ENCODE assay signal across 17 cellular contexts in the genomic region with DNA sequence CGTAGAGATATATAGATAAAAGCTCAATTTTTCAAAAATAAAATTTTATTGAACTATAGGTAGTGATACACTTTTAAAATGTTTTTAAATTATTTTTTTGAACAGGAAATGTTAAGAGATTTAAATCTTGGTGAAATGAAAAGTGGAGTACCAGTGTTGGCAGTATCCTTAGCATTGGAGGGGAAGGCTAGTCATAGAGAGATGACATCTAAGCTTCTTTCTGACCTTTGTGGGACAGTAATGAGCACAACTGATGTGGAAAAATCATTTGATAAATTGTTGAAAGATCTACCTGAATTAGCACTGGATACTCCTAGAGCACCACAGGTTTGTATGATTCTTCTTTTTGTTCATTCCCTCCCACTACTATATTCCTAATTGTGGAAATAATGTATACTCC. TPM values are rescaled to one million over a fixed set of nuclear protein-coding genes. Genes with fewer than 3 reads are reported as not detected.
DNase-seq lines count a peak whose midpoint lies in the region; ATAC-seq lines count a peak whose summit lies in the region.
"Had no signal": no experiment of that assay in that cellular context is flagged by ENCODE, and none has a peak within 500 bp of the region (broad histone marks: within the 10 kb centered on the region; RNA-seq: fewer than 3 reads in every experiment).

No MANE protein-coding gene starts in this region.

- no peaks in the 10 kb centered on the region for H3K9me3 Mint-ChIP-seq in activated CD8-positive, alpha-beta memory T cell treated with anti-CD3 and anti-CD28 coated beads, Interleukin-2, amount 10 ng/mL, durations not matched to agents 7 days and 5 days (ENCODE audit: low read depth)
- no peaks in the 10 kb centered on the region for H3K9me3 Mint-ChIP-seq in CD4-positive, CD25-positive, alpha-beta regulatory T cell
- H3K9me3 Mint-ChIP-seq in activated T-helper 17 cell treated with anti-CD3 and anti-CD28 coated beads, Interleukin-2, amount 50 U/mL, for 72 hours = no peaks in the 10 kb centered on the region
- no peaks in the 10 kb centered on the region for H3K9me3 Mint-ChIP-seq in naive thymus-derived CD8-positive, alpha-beta T cell
- H3K9me3 Mint-ChIP-seq: HFFc6 had no signal

- no peak overlapping the region for H3K4me3 ChIP-seq in CD4-positive, CD25-positive, alpha-beta regulatory T cell (ENCODE audit: low read depth, low read length)
- H3K4me3 ChIP-seq: BLaER1, MG63, PC-9 had no signal

- no peak for ATAC-seq in activated CD8-positive, alpha-beta memory T cell treated with anti-CD3 and anti-CD28 coated beads, Interleukin-2, amount 10 ng/mL, durations not matched to agents 7 days and 5 days
- ATAC-seq in CD4-positive, CD25-positive, alpha-beta regulatory T cell (ENCODE audit: low read depth in 2 of 2) = no peak
- ATAC-seq in activated T-helper 17 cell treated with anti-CD3 and anti-CD28 coated beads, Interleukin-2, amount 50 U/mL, for 72 hours (replicated peaks) = peak; percentile 38
- no peak for ATAC-seq in naive thymus-derived CD8-positive, alpha-beta T cell
- ATAC-seq in Right ventricle myocardium superior (ENCODE audit: poor library complexity) = no peak

- H3K36me3 Mint-ChIP-seq in activated CD8-positive, alpha-beta memory T cell treated with anti-CD3 and anti-CD28 coated beads, Interleukin-2, amount 10 ng/mL, durations not matched to agents 7 days and 5 days = peaks cover 52% of the 10 kb centered on the region
- H3K36me3 Mint-ChIP-seq in CD4-positive, CD25-positive, alpha-beta regulatory T cell = peaks cover 54% of the 10 kb centered on the region
- H3K36me3 Mint-ChIP-seq in activated T-helper 17 cell treated with anti-CD3 and anti-CD28 coated beads, Interleukin-2, amount 50 U/mL, for 72 hours (ENCODE audit: low read depth) = peaks cover 91% of the 10 kb centered on the region
- H3K36me3 Mint-ChIP-seq in naive thymus-derived CD8-positive, alpha-beta T cell = peaks cover 14 to 79% (median 31%) of the 10 kb centered on the region in 3 donors

- H3K4me1 Mint-ChIP-seq in activated CD8-positive, alpha-beta memory T cell treated with anti-CD3 and anti-CD28 coated beads, Interleukin-2, amount 10 ng/mL, durations not matched to agents 7 days and 5 days = peaks cover 39% of the 10 kb centered on the region
- peaks cover 33 to 63% (median 36%) of the 10 kb centered on the region in 4 donors for H3K4me1 Mint-ChIP-seq in CD4-positive, CD25-positive, alpha-beta regulatory T cell
- peaks cover 18% of the 10 kb centered on the region for H3K4me1 Mint-ChIP-seq in activated T-helper 17 cell treated with anti-CD3 and anti-CD28 coated beads, Interleukin-2, amount 50 U/mL, for 72 hours
- H3K4me1 Mint-ChIP-seq in naive thymus-derived CD8-positive, alpha-beta T cell = peaks cover 17 to 69% (median 53%) of the 10 kb centered on the region in 4 donors

- no peaks in the 10 kb centered on the region for H3K9me3 ChIP-seq in CD4-positive, CD25-positive, alpha-beta regulatory T cell (ENCODE audit: control insufficient read depth in 2 of 2, low read length in 2 of 2)
- H3K9me3 ChIP-seq: BLaER1, MG63 had no signal

- H3K27me3 Mint-ChIP-seq in activated CD8-positive, alpha-beta memory T cell treated with anti-CD3 and anti-CD28 coated beads, Interleukin-2, amount 10 ng/mL, durations not matched to agents 7 days and 5 days = no peaks in the 10 kb centered on the region
- H3K27me3 Mint-ChIP-seq in CD4-positive, CD25-positive, alpha-beta regulatory T cell = no peaks in the 10 kb centered on the region
- H3K27me3 Mint-ChIP-seq in activated T-helper 17 cell treated with anti-CD3 and anti-CD28 coated beads, Interleukin-2, amount 50 U/mL, for 72 hours = no peaks in the 10 kb centered on the region
- no peaks in the 10 kb centered on the region for H3K27me3 Mint-ChIP-seq in naive thymus-derived CD8-positive, alpha-beta T cell

- POLR2A ChIA-PET in naive thymus-derived CD8-positive, alpha-beta T cell (lab: Charles Lee) = interaction anchor here (1.0 kb wide), 1 partner anchor 15 kb away, joined by 5 read pairs; no protein-coding TSS in a partner anchor

- no peak overlapping the region for H3K4me3 Mint-ChIP-seq in activated CD8-positive, alpha-beta memory T cell treated with anti-CD3 and anti-CD28 coated beads, Interleukin-2, amount 10 ng/mL, durations not matched to agents 7 days and 5 days
- no peak overlapping the region for H3K4me3 Mint-ChIP-seq in CD4-positive, CD25-positive, alpha-beta regulatory T cell
- no peak overlapping the region for H3K4me3 Mint-ChIP-seq in activated T-helper 17 cell treated with anti-CD3 and anti-CD28 coated beads, Interleukin-2, amount 50 U/mL, for 72 hours
- peak overlapping the region in 1 of 10 donors; percentile 26 for H3K4me3 Mint-ChIP-seq in naive thymus-derived CD8-positive, alpha-beta T cell
- H3K4me3 Mint-ChIP-seq: HFFc6 had no signal

- H3K4me1 ChIP-seq in CD4-positive, CD25-positive, alpha-beta regulatory T cell (ENCODE audit: control insufficient read depth, insufficient read depth, low read length, poor library complexity, severe bottlenecking) = peaks cover 23% of the 10 kb centered on the region

- intact Hi-C loops in Right ventricle myocardium superior (cut with DNase I) = loop anchor here (5.0 kb wide), 1 partner anchor 70 kb away; no protein-coding TSS in a partner anchor

- H3K27ac Mint-ChIP-seq in activated CD8-positive, alpha-beta memory T cell treated with anti-CD3 and anti-CD28 coated beads, Interleukin-2, amount 10 ng/mL, durations not matched to agents 7 days and 5 days = peak overlapping the region; percentile 44
- peak overlapping the region in 2 of 3 donors; percentile 22 to 78 for H3K27ac Mint-ChIP-seq in CD4-positive, CD25-positive, alpha-beta regulatory T cell
- H3K27ac Mint-ChIP-seq in activated T-helper 17 cell treated with anti-CD3 and anti-CD28 coated beads, Interleukin-2, amount 50 U/mL, for 72 hours = peak overlapping the region; percentile 22
- H3K27ac Mint-ChIP-seq in naive thymus-derived CD8-positive, alpha-beta T cell = peak overlapping the region in 6 of 10 donors; percentile 16 to 85 (median 40)
- H3K27ac Mint-ChIP-seq: HFFc6 had no signal

- no peak for DNase-seq in activated CD8-positive, alpha-beta memory T cell treated with anti-CD3 and anti-CD28 coated beads, Interleukin-2, amount 10 ng/mL, durations not matched to agents 7 days and 5 days
- no peak for DNase-seq in activated CD8-positive, alpha-beta memory T cell treated with anti-CD3 and anti-CD28 coated beads, Interleukin-2, amount 50 U/mL, for 4 hours
- no peak for DNase-seq in CD4-positive, CD25-positive, alpha-beta regulatory T cell
- no peak for DNase-seq in naive thymus-derived CD8-positive, alpha-beta T cell
- DNase-seq in COR-L47 (lab: John Stamatoyannopoulos, UW) (no peak), Right ventricle myocardium superior (no peak), GM19240 (ENCODE audit: insufficient read length, low spot score) (no peak)
- DNase-seq: DMS153, HFFc6, MG63, NCI-H1092, NCI-H2081 treated with DMSO at 0.1 percent for 48 hours, NCI-H510A treated with DMSO at 0.1 percent for 48 hours, NCI-H82, PC-9 had no signal

- H3K27me3 ChIP-seq in CD4-positive, CD25-positive, alpha-beta regulatory T cell (ENCODE audit: control insufficient read depth, insufficient read depth, low read length) = no peaks in the 10 kb centered on the region
- H3K27me3 ChIP-seq: BLaER1, MG63 had no signal

- no peak overlapping the region for H3K27ac ChIP-seq in CD4-positive, CD25-positive, alpha-beta regulatory T cell (ENCODE audit: insufficient read depth, low read length, poor library complexity, severe bottlenecking)
- H3K27ac ChIP-seq: BLaER1, PC-9 had no signal

- peaks cover 89% of the 10 kb centered on the region for H3K36me3 ChIP-seq in CD4-positive, CD25-positive, alpha-beta regulatory T cell (ENCODE audit: control insufficient read depth, insufficient read depth, low read length)

- CTCF ChIA-PET in activated CD8-positive, alpha-beta memory T cell treated with anti-CD3 and anti-CD28 coated beads, Interleukin-2, amount 10 ng/mL, durations not matched to agents 7 days and 5 days (lab: Charles Lee) = interaction anchor here (1.2 to 2.6 kb wide), 6 partner anchors 9 to 277 kb away, joined by 3 to 15 read pairs (median 6); no protein-coding TSS in a partner anchor

RNA-seq across cellular contexts. Expression of gene PDCD4, which starts 15.8 kb away (rescaled TPM):
- 100 to 1,000 TPM in 1 of 2 experiments, 10 to 100 TPM in 1; 74.0 to 115 TPM for total RNA-seq in activated CD8-positive, alpha-beta memory T cell treated with anti-CD3 and anti-CD28 coated beads, Interleukin-2, amount 10 ng/mL, durations not matched to agents 7 days and 5 days
- total RNA-seq in CD4-positive, CD25-positive, alpha-beta regulatory T cell = 213 TPM
- polyA plus RNA-seq in CD4-positive, CD25-positive, alpha-beta regulatory T cell = 100 to 1,000 TPM; 167 to 224 (median 195) TPM
- total RNA-seq in activated T-helper 17 cell treated with anti-CD3 and anti-CD28 coated beads, Interleukin-2, amount 50 U/mL, for 72 hours = 100 to 1,000 TPM in 1 of 2 donors, 10 to 100 TPM in 1; 59.0 to 140 TPM
- total RNA-seq in naive thymus-derived CD8-positive, alpha-beta T cell = 100 to 1,000 TPM; 361 to 367 TPM
- polyA plus RNA-seq in naive thymus-derived CD8-positive, alpha-beta T cell = 100 to 1,000 TPM; 318 to 385 (median 341) TPM
- total RNA-seq in Right ventricle myocardium superior = 90.0 TPM

RNA-seq across cellular contexts. Expression of gene BBIP1, which starts 31.4 kb away (rescaled TPM):
- 10 to 100 TPM; 23.1 to 24.8 TPM for total RNA-seq in activated CD8-positive, alpha-beta memory T cell treated with anti-CD3 and anti-CD28 coated beads, Interleukin-2, amount 10 ng/mL, durations not matched to agents 7 days and 5 days
- total RNA-seq in CD4-positive, CD25-positive, alpha-beta regulatory T cell = 42.3 TPM
- 10 to 100 TPM; 34.1 to 39.8 (median 36.8) TPM for polyA plus RNA-seq in CD4-positive, CD25-positive, alpha-beta regulatory T cell
- 10 to 100 TPM; 24.1 to 40.0 TPM for total RNA-seq in activated T-helper 17 cell treated with anti-CD3 and anti-CD28 coated beads, Interleukin-2, amount 50 U/mL, for 72 hours
- total RNA-seq in naive thymus-derived CD8-positive, alpha-beta T cell = 10 to 100 TPM; 46.5 to 60.3 TPM
- 10 to 100 TPM; 25.1 to 29.7 (median 29.0) TPM for polyA plus RNA-seq in naive thymus-derived CD8-positive, alpha-beta T cell
- 16.0 TPM for total RNA-seq in Right ventricle myocardium superior

RNA-seq across cellular contexts. Expression of gene SHOC2, which starts 31.8 kb away (rescaled TPM):
- 10 to 100 TPM; 39.3 to 43.2 TPM for total RNA-seq in activated CD8-positive, alpha-beta memory T cell treated with anti-CD3 and anti-CD28 coated beads, Interleukin-2, amount 10 ng/mL, durations not matched to agents 7 days and 5 days
- 91.3 TPM for total RNA-seq in CD4-positive, CD25-positive, alpha-beta regulatory T cell
- 10 to 100 TPM; 62.1 to 68.0 (median 64.1) TPM for polyA plus RNA-seq in CD4-positive, CD25-positive, alpha-beta regulatory T cell
- total RNA-seq in activated T-helper 17 cell treated with anti-CD3 and anti-CD28 coated beads, Interleukin-2, amount 50 U/mL, for 72 hours = 10 to 100 TPM; 38.3 to 39.6 TPM
- 10 to 100 TPM; 66.1 to 72.6 TPM for total RNA-seq in naive thymus-derived CD8-positive, alpha-beta T cell
- 10 to 100 TPM; 43.2 to 58.3 (median 57.7) TPM for polyA plus RNA-seq in naive thymus-derived CD8-positive, alpha-beta T cell
- total RNA-seq in Right ventricle myocardium superior = 40.8 TPM
